ENCODE assay signal across 26 cellular contexts in the genomic region with DNA sequence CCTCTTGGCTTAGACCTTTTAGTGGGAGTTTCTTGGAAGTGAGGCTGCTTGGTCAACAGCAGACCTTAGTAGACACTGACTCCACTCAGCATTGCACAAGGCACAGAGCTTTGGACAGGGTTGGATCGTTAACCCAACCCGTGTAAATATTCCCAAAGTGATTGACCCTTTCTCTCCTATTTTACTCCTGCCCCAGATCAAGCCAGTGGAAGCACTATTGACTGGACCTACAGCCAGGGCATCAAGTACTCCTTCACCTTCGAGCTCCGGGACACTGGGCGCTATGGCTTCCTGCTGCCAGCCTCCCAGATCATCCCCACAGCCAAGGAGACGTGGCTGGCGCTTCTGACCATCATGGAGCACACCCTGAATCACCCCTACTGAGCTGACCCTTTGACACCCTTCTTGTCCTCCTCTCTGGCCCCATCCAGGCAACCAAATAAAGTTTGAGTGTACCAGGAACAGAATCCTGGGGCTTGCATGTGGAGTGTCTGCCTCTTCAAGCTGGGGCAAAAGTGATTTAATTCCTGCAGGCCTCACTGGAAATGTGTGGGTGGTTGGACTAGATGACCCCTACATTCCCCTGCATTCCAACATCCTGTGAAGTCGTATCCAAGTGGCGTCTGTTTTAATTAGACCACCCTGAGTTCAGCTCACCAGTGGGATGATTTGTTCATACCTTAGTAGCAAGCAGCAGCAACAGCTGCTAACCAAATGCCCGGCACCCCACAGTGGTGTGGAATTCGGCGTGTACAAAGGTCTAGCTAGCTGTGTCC. TPM values are rescaled to one million over a fixed set of nuclear protein-coding genes. Genes with fewer than 3 reads are reported as not detected.
DNase-seq lines count a peak whose midpoint lies in the region; ATAC-seq and TF ChIP-seq lines count a peak whose summit lies in the region.
"Had no signal": no experiment of that assay in that cellular context is flagged by ENCODE, and none has a peak within 500 bp of the region (broad histone marks: within the 10 kb centered on the region; RNA-seq: fewer than 3 reads in every experiment).

No MANE protein-coding gene starts in this region.

- H3K36me3 ChIP-seq in right atrium auricular region = no peaks in the 10 kb centered on the region
- H3K36me3 ChIP-seq: left ventricle myocardium inferior, transverse colon had no signal

- no peaks in the 10 kb centered on the region for H3K27me3 ChIP-seq in right atrium auricular region
- H3K27me3 ChIP-seq: transverse colon had no signal

- ATAC-seq in left ventricle myocardium superior = no peak
- no peak for ATAC-seq in GM18870 (IDR thresholded peaks at IDR 0.05; ENCODE audit: unreplicated experiment)
- ATAC-seq: activated CD4-positive, alpha-beta T cell treated with anti-CD3 and anti-CD28 coated beads for 36 hours; stimulated activated memory B cell treated with anti-CD40 and anti-IgM and Interleukin-4, amounts not matched to agents 10 μg/mL and 1 μg/mL and 100 μg/mL, for 72 hours had no signal

- H3K27ac ChIP-seq in right atrium auricular region = no peak overlapping the region
- H3K27ac ChIP-seq: C4-2B, left ventricle myocardium inferior, SK-N-MC, skin epidermis, transverse colon had no signal

- no peaks in the 10 kb centered on the region for H3K4me1 ChIP-seq in right atrium auricular region
- H3K4me1 ChIP-seq: transverse colon had no signal

- intact Hi-C loops in left ventricle myocardium superior (cut with micrococcal nuclease) = no loop called here

- no peak for TF ChIP-seq CTCF in right atrium auricular region (IDR thresholded peaks at IDR 0.05)
- TF ChIP-seq CTCF in fibroblast of mammary gland (conservative IDR thresholded peaks at IDR 0.05; ENCODE audit: control insufficient read depth, insufficient read depth, low read depth, low read length) = no peak

- H3K9me3 ChIP-seq in right atrium auricular region = no peaks in the 10 kb centered on the region
- H3K9me3 ChIP-seq: transverse colon had no signal

- no peak overlapping the region for H3K4me3 ChIP-seq in right atrium auricular region
- H3K4me3 ChIP-seq in fibroblast of mammary gland (ENCODE audit: control insufficient read depth, low read depth, low read length) = no peak overlapping the region
- H3K4me3 ChIP-seq: left ventricle myocardium inferior, SK-N-MC, skin epidermis, transverse colon had no signal

- DNase-seq in right atrium auricular region (ENCODE audit: low spot score) (peak; percentile 58), left ventricle myocardium superior (no peak), fibroblast of mammary gland (ENCODE audit: low read depth) (peak; percentile 50), non-pigmented ciliary epithelial cell (ENCODE audit: low read depth) (peak; percentile 96), NCI-H524 (lab: John Stamatoyannopoulos, UW) (no peak), HuH-7 (ENCODE audit: low spot score) (no peak)
- no peak for DNase-seq in stimulated activated CD4-positive, alpha-beta T cell treated with anti-CD3 and anti-CD28 coated beads, Interleukin-1b, Interleukin-23, amount 100 ng/mL, for 48 hours
- DNase-seq: 8988T; activated CD4-positive, alpha-beta T cell treated with anti-CD3 and anti-CD28 coated beads for 36 hours; activated CD8-positive, alpha-beta memory T cell treated with anti-CD3 and anti-CD28 coated beads, Interleukin-2, amount 50 U/mL, for 48 hours; activated naive CD4-positive, alpha-beta T cell treated with anti-CD3 and anti-CD28 coated beads, Interleukin-2, amount 10 ng/mL, durations not matched to agents 7 days and 5 days; caudate nucleus; DMS153; effector memory CD4-positive, alpha-beta T cell; H9; left ventricle myocardium inferior; NCI-H1694 treated with DMSO at 0.1 percent for 48 hours; NCI-H524 treated with DMSO at 0.1 percent for 48 hours; T-helper 9 cell; transverse colon had no signal

RNA-seq across cellular contexts. Expression of a gene that starts 7.5 kb away (rescaled TPM):
- not detected for total RNA-seq in right atrium auricular region
- total RNA-seq in left ventricle myocardium superior = not detected
- total RNA-seq: activated CD4-positive, alpha-beta T cell treated with anti-CD3 and anti-CD28 coated beads for 36 hours; H9; HT-29; left ventricle myocardium inferior; transverse colon had no signal

RNA-seq across cellular contexts. Expression of a gene that starts 43.2 kb away (rescaled TPM):
- not detected for total RNA-seq in right atrium auricular region
- not detected for total RNA-seq in left ventricle myocardium superior
- total RNA-seq: H9, HT-29, left ventricle myocardium inferior, transverse colon had no signal

RNA-seq across cellular contexts. Expression of a gene that starts 53.0 kb away (rescaled TPM):
- 1 to 10 TPM; 1.5 to 5.5 TPM for total RNA-seq in right atrium auricular region
- total RNA-seq in left ventricle myocardium superior = 4.9 TPM

Comparison
In these comparisons a context has a peak if more than half of its experiments do, and no peak if none do; other contexts are left out.
1. DNase-seq: peak in right atrium auricular region (single experiment), fibroblast of mammary gland (single experiment) and non-pigmented ciliary epithelial cell (single experiment); none in left ventricle myocardium superior (single experiment), NCI-H524 (0 of 2), stimulated activated CD4-positive, alpha-beta T cell treated with anti-CD3 and anti-CD28 coated beads, Interleukin-1b, Interleukin-23, amount 100 ng/mL, for 48 hours (single experiment) and HuH-7 (single experiment).